8 cellular contexts compared by ENCODE assay signal in genomic region chr6:152338335-152339125, GRCh38.
DNase-seq lines count a peak whose midpoint lies in the region; ATAC-seq and TF ChIP-seq lines count a peak whose summit lies in the region.

No MANE protein-coding gene starts in this region.

- no peak overlapping the region for H3K27ac Mint-ChIP-seq in WTC11

- TF ChIP-seq POLR2A in right lobe of liver (IDR thresholded peaks at IDR 0.05), result no peak

- H3K36me3 ChIP-seq in right lobe of liver, result no peaks in the 10 kb centered on the region

- no peak overlapping the region for H3K4me3 ChIP-seq in right lobe of liver

- intact Hi-C loops in right lobe of liver (cut with DNase I), result loop anchor here in 1 of 2 donors (10.0 kb wide), 1 partner anchor 64 kb away; no protein-coding TSS in a partner anchor

- H3K27me3 ChIP-seq in right lobe of liver, result no peaks in the 10 kb centered on the region

- peak; percentile 54 for DNase-seq in G401 (ENCODE audit: low spot score)
- DNase-seq in HuH-7.5 (ENCODE audit: low spot score), result peak; percentile 12
- peak; percentile 52 for DNase-seq in WTC11 (ENCODE audit: low spot score)
- DNase-seq in central memory CD4-positive, alpha-beta T cell, result peak; percentile 44
- DNase-seq in right lobe of liver, result peak; percentile 42 to 63 (median 62)
- peak; percentile 5 for DNase-seq in stimulated activated CD8-positive, alpha-beta memory T cell treated with anti-CD3 and anti-CD28 coated beads, Interleukin-12 subunit alpha, Interleukin-12 subunit beta, amount 100 ng/mL, for 24 hours (ENCODE audit: extremely low read depth)
- no peak for DNase-seq in NCI-H128 (lab: John Stamatoyannopoulos, UW; ENCODE audit: unreplicated experiment)

- ATAC-seq in GM21528 (IDR thresholded peaks at IDR 0.05; ENCODE audit: low FRiP score, unreplicated experiment) (peak; percentile 93), WTC11 (peak; percentile 83), right lobe of liver (peak; percentile 99 to 100 (median 100))

- WGBS in right lobe of liver (ENCODE audit: insufficient coverage, low coverage, low lambda C conversion rate, missing lambda C conversion rate), result 48% methylated on average over 9 of the region's 10 CpGs

- no peak overlapping the region for H3K4me3 Mint-ChIP-seq in WTC11

- CTCF ChIA-PET in WTC11 (lab: Charles Lee), result interaction anchor here (0.6 to 2.7 kb wide), 30 partner anchors 10 to 908 kb away, joined by 3 to 21 read pairs (median 4); no protein-coding TSS in a partner anchor

- no peaks in the 10 kb centered on the region for H3K36me3 Mint-ChIP-seq in WTC11

- H3K4me1 ChIP-seq in right lobe of liver, result no peaks in the 10 kb centered on the region

- H3K4me1 Mint-ChIP-seq in WTC11, result no peaks in the 10 kb centered on the region

- no peaks in the 10 kb centered on the region for H3K9me3 ChIP-seq in right lobe of liver

- in situ Hi-C loops in G401 (cut with HindIII; ENCODE audit: low sequenced_read_pairs), result no loop called here

- H3K9me3 Mint-ChIP-seq in WTC11, result no peaks in the 10 kb centered on the region

- H3K27ac ChIP-seq in right lobe of liver, result no peak overlapping the region

- POLR2A ChIA-PET in WTC11 (lab: Charles Lee), result no interaction called here

- H3K27me3 Mint-ChIP-seq in WTC11 (ENCODE audit: low read depth), result no peaks in the 10 kb centered on the region

- TF ChIP-seq CTCF in WTC11 (IDR thresholded peaks at IDR 0.05) (peak; percentile 76), right lobe of liver (IDR thresholded peaks at IDR 0.05) (peak; percentile 86 to 95 (median 93))

TF ChIP-seq in WTC11, 78 proteins besides CTCF, POLR2A, EP300 and RAD21:
- TF ChIP-seq FOXP1 (CRISPR knock-in tag; IDR thresholded peaks at IDR 0.05; ENCODE audit: borderline replicate concordance) (no peak), ZNF671 (CRISPR knock-in tag; IDR thresholded peaks at IDR 0.05) (no peak), GABPB1 (CRISPR knock-in tag; IDR thresholded peaks at IDR 0.05) (no peak), USF2 (CRISPR knock-in tag; IDR thresholded peaks at IDR 0.05) (no peak), MYBL2 (CRISPR knock-in tag; IDR thresholded peaks at IDR 0.05) (no peak), NFYB (CRISPR knock-in tag; conservative IDR thresholded peaks at IDR 0.05; ENCODE audit: low read depth) (no peak), ZNF138 (CRISPR knock-in tag; conservative IDR thresholded peaks at IDR 0.05) (no peak), ZNF232 (CRISPR knock-in tag; IDR thresholded peaks at IDR 0.05) (no peak), RORB (CRISPR knock-in tag; IDR thresholded peaks at IDR 0.05) (no peak), KAT7 (CRISPR knock-in tag; IDR thresholded peaks at IDR 0.05; ENCODE audit: borderline replicate concordance) (no peak), E2F1 (CRISPR knock-in tag; IDR thresholded peaks at IDR 0.05) (no peak), TCF7 (CRISPR knock-in tag; IDR thresholded peaks at IDR 0.05; ENCODE audit: low read depth) (no peak), ELF4 (CRISPR knock-in tag; IDR thresholded peaks at IDR 0.05; ENCODE audit: low read depth) (no peak), SP1 (CRISPR knock-in tag; conservative IDR thresholded peaks at IDR 0.05) (no peak), ETV6 (CRISPR knock-in tag; IDR thresholded peaks at IDR 0.05) (no peak), ATF1 (CRISPR knock-in tag; IDR thresholded peaks at IDR 0.05) (no peak), ZNF416 (CRISPR knock-in tag; IDR thresholded peaks at IDR 0.05) (no peak)
- TF ChIP-seq, protein P1, sequence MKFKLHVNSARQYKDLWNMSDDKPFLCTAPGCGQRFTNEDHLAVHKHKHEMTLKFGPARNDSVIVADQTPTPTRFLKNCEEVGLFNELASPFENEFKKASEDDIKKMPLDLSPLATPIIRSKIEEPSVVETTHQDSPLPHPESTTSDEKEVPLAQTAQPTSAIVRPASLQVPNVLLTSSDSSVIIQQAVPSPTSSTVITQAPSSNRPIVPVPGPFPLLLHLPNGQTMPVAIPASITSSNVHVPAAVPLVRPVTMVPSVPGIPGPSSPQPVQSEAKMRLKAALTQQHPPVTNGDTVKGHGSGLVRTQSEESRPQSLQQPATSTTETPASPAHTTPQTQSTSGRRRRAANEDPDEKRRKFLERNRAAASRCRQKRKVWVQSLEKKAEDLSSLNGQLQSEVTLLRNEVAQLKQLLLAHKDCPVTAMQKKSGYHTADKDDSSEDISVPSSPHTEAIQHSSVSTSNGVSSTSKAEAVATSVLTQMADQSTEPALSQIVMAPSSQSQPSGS (CRISPR knock-in tag; IDR thresholded peaks at IDR 0.05; ENCODE audit: borderline replicate concordance, low read depth), result no peak
- TF ChIP-seq, protein P2, sequence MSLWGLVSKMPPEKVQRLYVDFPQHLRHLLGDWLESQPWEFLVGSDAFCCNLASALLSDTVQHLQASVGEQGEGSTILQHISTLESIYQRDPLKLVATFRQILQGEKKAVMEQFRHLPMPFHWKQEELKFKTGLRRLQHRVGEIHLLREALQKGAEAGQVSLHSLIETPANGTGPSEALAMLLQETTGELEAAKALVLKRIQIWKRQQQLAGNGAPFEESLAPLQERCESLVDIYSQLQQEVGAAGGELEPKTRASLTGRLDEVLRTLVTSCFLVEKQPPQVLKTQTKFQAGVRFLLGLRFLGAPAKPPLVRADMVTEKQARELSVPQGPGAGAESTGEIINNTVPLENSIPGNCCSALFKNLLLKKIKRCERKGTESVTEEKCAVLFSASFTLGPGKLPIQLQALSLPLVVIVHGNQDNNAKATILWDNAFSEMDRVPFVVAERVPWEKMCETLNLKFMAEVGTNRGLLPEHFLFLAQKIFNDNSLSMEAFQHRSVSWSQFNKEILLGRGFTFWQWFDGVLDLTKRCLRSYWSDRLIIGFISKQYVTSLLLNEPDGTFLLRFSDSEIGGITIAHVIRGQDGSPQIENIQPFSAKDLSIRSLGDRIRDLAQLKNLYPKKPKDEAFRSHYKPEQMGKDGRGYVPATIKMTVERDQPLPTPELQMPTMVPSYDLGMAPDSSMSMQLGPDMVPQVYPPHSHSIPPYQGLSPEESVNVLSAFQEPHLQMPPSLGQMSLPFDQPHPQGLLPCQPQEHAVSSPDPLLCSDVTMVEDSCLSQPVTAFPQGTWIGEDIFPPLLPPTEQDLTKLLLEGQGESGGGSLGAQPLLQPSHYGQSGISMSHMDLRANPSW (CRISPR knock-in tag; conservative IDR thresholded peaks at IDR 0.05; ENCODE audit: low read depth), result no peak
- TF ChIP-seq, protein P3, sequence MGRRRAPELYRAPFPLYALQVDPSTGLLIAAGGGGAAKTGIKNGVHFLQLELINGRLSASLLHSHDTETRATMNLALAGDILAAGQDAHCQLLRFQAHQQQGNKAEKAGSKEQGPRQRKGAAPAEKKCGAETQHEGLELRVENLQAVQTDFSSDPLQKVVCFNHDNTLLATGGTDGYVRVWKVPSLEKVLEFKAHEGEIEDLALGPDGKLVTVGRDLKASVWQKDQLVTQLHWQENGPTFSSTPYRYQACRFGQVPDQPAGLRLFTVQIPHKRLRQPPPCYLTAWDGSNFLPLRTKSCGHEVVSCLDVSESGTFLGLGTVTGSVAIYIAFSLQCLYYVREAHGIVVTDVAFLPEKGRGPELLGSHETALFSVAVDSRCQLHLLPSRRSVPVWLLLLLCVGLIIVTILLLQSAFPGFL (CRISPR knock-in tag; IDR thresholded peaks at IDR 0.05; ENCODE audit: borderline replicate concordance), result no peak
